In genomic region chr4:112704322-112704721, GRCh38 we compare ENCODE assay signal across 21 cellular contexts.
DNase-seq lines count a peak whose midpoint lies in the region; TF ChIP-seq lines count a peak whose summit lies in the region.
"Had no signal": no experiment of that assay in that cellular context is flagged by ENCODE, and none has a peak within 500 bp of the region (broad histone marks: within the 10 kb centered on the region; RNA-seq: fewer than 3 reads in every experiment).

No MANE protein-coding gene starts in this region.

- no peaks in the 10 kb centered on the region for H3K36me3 ChIP-seq in HUES64 (ENCODE audit: insufficient read depth, low read length)
- H3K36me3 ChIP-seq: colonic mucosa, prostate gland, spleen had no signal

- DNase-seq in T-helper 1 cell (no peak), chondrocyte (ENCODE audit: low spot score) (no peak), NCI-H524 treated with DMSO at 0.1 percent for 48 hours (lab: John Stamatoyannopoulos, UW) (no peak), amniotic stem cell (lab: John Stamatoyannopoulos, UW) (no peak), C1 segment of cervical spinal cord (lab: John Stamatoyannopoulos, UW) (no peak)
- DNase-seq: activated CD8-positive, alpha-beta memory T cell treated with anti-CD3 and anti-CD28 coated beads, Interleukin-2, amount 50 U/mL, for 4 hours; colonic mucosa; Kasumi-1; kidney; mucosa of descending colon; NCI-H1436; NCI-H345; spleen had no signal

- H3K36me3 Mint-ChIP-seq in T-helper 1 cell treated with Interleukin-12 subunit alpha and Interleukin-12 subunit beta and Interleukin-4 antibody, amounts not matched to agents 30 μg/mL and 1 μg/mL, for 36 hours (ENCODE audit: low read depth): peaks cover 1% of the 10 kb centered on the region
- peaks cover 3% of the 10 kb centered on the region for H3K36me3 Mint-ChIP-seq in chondrocyte (ENCODE audit: low read depth)
- no peaks in the 10 kb centered on the region for H3K36me3 Mint-ChIP-seq in nephron (ENCODE audit: low read depth)

- peaks cover 16% of the 10 kb centered on the region for H3K4me1 Mint-ChIP-seq in T-helper 1 cell treated with Interleukin-12 subunit alpha and Interleukin-12 subunit beta and Interleukin-4 antibody, amounts not matched to agents 30 μg/mL and 1 μg/mL, for 36 hours (ENCODE audit: low read depth)
- peaks cover 13% of the 10 kb centered on the region for H3K4me1 Mint-ChIP-seq in chondrocyte (ENCODE audit: low read depth)
- H3K4me1 Mint-ChIP-seq in nephron: peaks cover 6% of the 10 kb centered on the region

- H3K27ac ChIP-seq in HUES64 (ENCODE audit: low read depth, low read length): peak overlapping the region; percentile 93
- H3K27ac ChIP-seq: 22Rv1, C4-2B, colonic mucosa, HL-60, prostate gland, spleen had no signal

- peak overlapping the region; percentile 90 for H3K9ac ChIP-seq in HUES64 (ENCODE audit: low read depth, low read length)

- no peaks in the 10 kb centered on the region for H3K9me3 ChIP-seq in HUES64 (ENCODE audit: insufficient read depth, low read depth, low read length)
- H3K9me3 ChIP-seq: colonic mucosa, mucosa of descending colon, prostate gland, spleen had no signal

- peak overlapping the region; percentile 84 for H3K4me3 Mint-ChIP-seq in T-helper 1 cell treated with Interleukin-12 subunit alpha and Interleukin-12 subunit beta and Interleukin-4 antibody, amounts not matched to agents 30 μg/mL and 1 μg/mL, for 36 hours
- H3K4me3 Mint-ChIP-seq in chondrocyte (ENCODE audit: unreplicated experiment): peak overlapping the region; percentile 17
- peak overlapping the region; percentile 84 to 90 (median 86) for H3K4me3 Mint-ChIP-seq in nephron

- no peak overlapping the region for H3K27ac Mint-ChIP-seq in T-helper 1 cell treated with Interleukin-12 subunit alpha and Interleukin-12 subunit beta and Interleukin-4 antibody, amounts not matched to agents 30 μg/mL and 1 μg/mL, for 36 hours
- no peak overlapping the region for H3K27ac Mint-ChIP-seq in chondrocyte (ENCODE audit: unreplicated experiment)
- no peak overlapping the region for H3K27ac Mint-ChIP-seq in nephron

- no peaks in the 10 kb centered on the region for H3K9me3 Mint-ChIP-seq in T-helper 1 cell treated with Interleukin-12 subunit alpha and Interleukin-12 subunit beta and Interleukin-4 antibody, amounts not matched to agents 30 μg/mL and 1 μg/mL, for 36 hours
- H3K9me3 Mint-ChIP-seq in chondrocyte (ENCODE audit: low read depth): peaks cover 4% of the 10 kb centered on the region
- no peaks in the 10 kb centered on the region for H3K9me3 Mint-ChIP-seq in nephron

- H3K4me1 ChIP-seq in HUES64 (ENCODE audit: insufficient read depth, low read length): peaks cover 37% of the 10 kb centered on the region
- H3K4me1 ChIP-seq: colonic mucosa, prostate gland had no signal

- peak overlapping the region; percentile 80 for H3K4me3 ChIP-seq in HUES64 (ENCODE audit: low read length)
- H3K4me3 ChIP-seq: colonic mucosa, GM12878, mucosa of descending colon, prostate gland had no signal

- H3K27me3 ChIP-seq in HUES64 (ENCODE audit: insufficient read depth, low read length): no peaks in the 10 kb centered on the region

- 46% methylated on average over 7 of the region's 7 CpGs for WGBS in HUES64

- TF ChIP-seq CTCF in chondrocyte (IDR thresholded peaks at IDR 0.05) (no peak), nephron (IDR thresholded peaks at IDR 0.05; ENCODE audit: unreplicated experiment in 3 of 3) (no peak)

- H3K27me3 Mint-ChIP-seq in T-helper 1 cell treated with Interleukin-12 subunit alpha and Interleukin-12 subunit beta and Interleukin-4 antibody, amounts not matched to agents 30 μg/mL and 1 μg/mL, for 36 hours (ENCODE audit: low read depth): peaks cover 47% of the 10 kb centered on the region
- peaks cover 59% of the 10 kb centered on the region for H3K27me3 Mint-ChIP-seq in chondrocyte (ENCODE audit: low read depth)
- H3K27me3 Mint-ChIP-seq in nephron (ENCODE audit: low read depth): peaks cover 69% of the 10 kb centered on the region

Comparison
In these comparisons a context has a peak if more than half of its experiments do, and no peak if none do; other contexts are left out.
1. H3K4me3 Mint-ChIP-seq: peak in every context shown above with its lines; median percentile 86 in nephron; 84 in T-helper 1 cell treated with Interleukin-12 subunit alpha and Interleukin-12 subunit beta and Interleukin-4 antibody, amounts not matched to agents 30 μg/mL and 1 μg/mL, for 36 hours; 17 in chondrocyte.